In genomic region chr6:12384417-12384912, GRCh38 we compare ENCODE assay signal across 26 cellular contexts.
"Had no signal": no experiment of that assay in that cellular context is flagged by ENCODE, and none has a peak within 500 bp of the region (broad histone marks: within the 10 kb centered on the region; RNA-seq: fewer than 3 reads in every experiment).

No MANE protein-coding gene starts in this region.

- H3K4me3 ChIP-seq: esophagus muscularis mucosa, heart right ventricle, testis, upper lobe of left lung, vagina had no signal

- H3K27ac Mint-ChIP-seq: activated CD4-positive, alpha-beta memory T cell treated with anti-CD3 and anti-CD28 coated beads for 36 hours; activated CD4-positive, alpha-beta T cell treated with anti-CD3 and anti-CD28 coated beads, Interleukin-2, amount 10 ng/mL, durations not matched to agents 24 days and 14 days; activated naive CD4-positive, alpha-beta T cell treated with anti-CD3 and anti-CD28 coated beads, Interleukin-2, amount 50 U/mL, for 24 hours; activated naive CD8-positive, alpha-beta T cell treated with anti-CD3 and anti-CD28 coated beads, Interleukin-2, amount 50 U/mL, for 24 hours; activated T-cell treated with anti-CD3 and anti-CD28 coated beads, Interleukin-2, amount 50 U/mL, for 24 hours; mesothelial cell of epicardium; naive thymus-derived CD4-positive, alpha-beta T cell had no signal

- H3K4me1 ChIP-seq: esophagus muscularis mucosa, heart right ventricle, testis, upper lobe of left lung, vagina had no signal

- H3K9me3 ChIP-seq: esophagus muscularis mucosa, testis, upper lobe of left lung, vagina had no signal

- H3K9me3 Mint-ChIP-seq: activated CD4-positive, alpha-beta memory T cell treated with anti-CD3 and anti-CD28 coated beads for 36 hours; activated CD4-positive, alpha-beta T cell treated with anti-CD3 and anti-CD28 coated beads, Interleukin-2, amount 10 ng/mL, durations not matched to agents 24 days and 14 days; activated naive CD4-positive, alpha-beta T cell treated with anti-CD3 and anti-CD28 coated beads, Interleukin-2, amount 50 U/mL, for 24 hours; activated T-cell treated with anti-CD3 and anti-CD28 coated beads, Interleukin-2, amount 50 U/mL, for 24 hours; mesothelial cell of epicardium; neural crest cell had no signal

- H3K36me3 Mint-ChIP-seq: activated CD4-positive, alpha-beta memory T cell treated with anti-CD3 and anti-CD28 coated beads for 36 hours; activated naive CD4-positive, alpha-beta T cell treated with anti-CD3 and anti-CD28 coated beads, Interleukin-2, amount 50 U/mL, for 24 hours; mesothelial cell of epicardium had no signal

- H3K4me1 Mint-ChIP-seq: activated CD4-positive, alpha-beta T cell treated with anti-CD3 and anti-CD28 coated beads, Interleukin-2, amount 10 ng/mL, durations not matched to agents 24 days and 14 days; activated naive CD4-positive, alpha-beta T cell treated with anti-CD3 and anti-CD28 coated beads, Interleukin-2, amount 50 U/mL, for 24 hours; activated naive CD8-positive, alpha-beta T cell treated with anti-CD3 and anti-CD28 coated beads, Interleukin-2, amount 50 U/mL, for 24 hours; naive thymus-derived CD4-positive, alpha-beta T cell; neural crest cell had no signal

- H3K27me3 ChIP-seq: esophagus muscularis mucosa, heart right ventricle, testis, upper lobe of left lung, vagina had no signal

- DNase-seq: activated CD4-positive, alpha-beta memory T cell treated with anti-CD3 and anti-CD28 coated beads for 36 hours; activated CD4-positive, alpha-beta T cell treated with anti-CD3 and anti-CD28 coated beads, Interleukin-2, amount 10 ng/mL, durations not matched to agents 24 days and 14 days; activated CD4-positive, CD25-positive, alpha-beta regulatory T cell treated with anti-CD3 and anti-CD28 coated beads, Interleukin-2, amount 50 U/mL, for 72 hours; activated CD8-positive, alpha-beta memory T cell treated with anti-CD3 and anti-CD28 coated beads, Interleukin-2, amount 50 U/mL, for 4 hours; activated gamma-delta T cell; activated naive CD8-positive, alpha-beta T cell treated with anti-CD3 and anti-CD28 coated beads, Interleukin-2, amount 50 U/mL, for 24 hours; activated T-cell treated with anti-CD3 and anti-CD28 coated beads, Interleukin-2, amount 50 U/mL, for 24 hours; caudate nucleus; dermis blood vessel endothelial cell; effector CD4-positive, alpha-beta T cell; foreskin melanocyte; heart right ventricle; naive thymus-derived CD4-positive, alpha-beta T cell; nucleus accumbens; right cardiac atrium; stimulated activated CD4-positive, alpha-beta T cell treated with anti-CD3 and anti-CD28 coated beads, Interleukin-12 subunit alpha, Interleukin-12 subunit beta, amount 100 ng/mL, for 4 hours; stimulated activated CD4-positive, alpha-beta T cell treated with anti-CD3 and anti-CD28 coated beads, Interleukin-4, amount 100 ng/mL, for 1 hour; stimulated activated naive CD8-positive, alpha-beta T cell treated with anti-CD3 and anti-CD28 coated beads, Interleukin-15, Interleukin-2, amounts not matched to agents 100 U/mL and 50 U/mL, for 24 hours; T-helper 2 cell; testis; upper lobe of left lung had no signal

- H3K4me3 Mint-ChIP-seq: activated CD4-positive, alpha-beta memory T cell treated with anti-CD3 and anti-CD28 coated beads for 36 hours; activated CD4-positive, alpha-beta T cell treated with anti-CD3 and anti-CD28 coated beads, Interleukin-2, amount 10 ng/mL, durations not matched to agents 24 days and 14 days; activated naive CD4-positive, alpha-beta T cell treated with anti-CD3 and anti-CD28 coated beads, Interleukin-2, amount 50 U/mL, for 24 hours; activated naive CD8-positive, alpha-beta T cell treated with anti-CD3 and anti-CD28 coated beads, Interleukin-2, amount 50 U/mL, for 24 hours; activated T-cell treated with anti-CD3 and anti-CD28 coated beads, Interleukin-2, amount 50 U/mL, for 24 hours; mesothelial cell of epicardium; naive thymus-derived CD4-positive, alpha-beta T cell; neural crest cell had no signal

- ATAC-seq: activated naive CD8-positive, alpha-beta T cell treated with anti-CD3 and anti-CD28 coated beads, Interleukin-2, amount 50 U/mL, for 24 hours; heart right ventricle; naive thymus-derived CD4-positive, alpha-beta T cell; right cardiac atrium; stimulated activated naive CD8-positive, alpha-beta T cell treated with anti-CD3 and anti-CD28 coated beads, Interleukin-15, Interleukin-2, amounts not matched to agents 100 U/mL and 50 U/mL, for 24 hours had no signal

- H3K36me3 ChIP-seq: esophagus muscularis mucosa, heart right ventricle, upper lobe of left lung, vagina had no signal

- H3K27ac ChIP-seq: esophagus muscularis mucosa, heart right ventricle, testis, upper lobe of left lung, vagina had no signal
